In genomic region chr2:28693223-28693622, GRCh38 we compare ENCODE assay signal across 28 cellular contexts.
"Had no signal": no experiment of that assay in that cellular context is flagged by ENCODE, and none has a peak within 500 bp of the region (broad histone marks: within the 10 kb centered on the region; RNA-seq: fewer than 3 reads in every experiment).

No MANE protein-coding gene starts in this region.

- DNase-seq: activated CD4-positive, alpha-beta T cell treated with anti-CD3 and anti-CD28 coated beads for 4 hours; activated CD4-positive, alpha-beta T cell treated with anti-CD3 and anti-CD28 coated beads, Interleukin-2, amount 50 U/mL, for 4 hours; activated naive CD4-positive, alpha-beta T cell; activated T-cell treated with anti-CD3 and anti-CD28 coated beads for 4 hours; activated T-cell treated with anti-CD3 and anti-CD28 coated beads, Interleukin-2, amount 50 U/mL, for 72 hours; dermis blood vessel endothelial cell; effector CD4-positive, alpha-beta T cell; foreskin keratinocyte; kidney glomerular epithelial cell; mammary epithelial cell; midbrain; naive thymus-derived CD8-positive, alpha-beta T cell; stimulated activated CD4-positive, alpha-beta T cell treated with anti-CD3 and anti-CD28 coated beads, Interleukin-1b, Interleukin-23, amount 100 ng/mL, for 48 hours; stimulated activated CD4-positive, alpha-beta T cell treated with anti-CD3 and anti-CD28 coated beads, Interleukin-4, amount 100 ng/mL, for 4 hours; stimulated activated CD8-positive, alpha-beta memory T cell treated with anti-CD3 and anti-CD28 coated beads, Interleukin-4, amount 100 ng/mL, for 48 hours; stimulated activated naive B cell treated with anti-CD40 and anti-IgM and Interleukin-4, amounts not matched to agents 10 μg/mL and 1 μg/mL and 100 μg/mL, for 72 hours; stomach; SW 1271; T-helper 9 cell; thyroid gland had no signal

- H3K4me3 ChIP-seq: breast epithelium, esophagus muscularis mucosa, smooth muscle cell, stomach, thyroid gland had no signal

- FAIRE-seq: colon, TTC549 had no signal

- H3K36me3 ChIP-seq: breast epithelium, esophagus muscularis mucosa, neutrophil, stomach, thyroid gland had no signal

- H3K27me3 ChIP-seq: breast epithelium, esophagus muscularis mucosa, foreskin keratinocyte, neutrophil, stomach, thyroid gland had no signal

- H3K4me2 ChIP-seq: smooth muscle cell had no signal

- H3K4me1 ChIP-seq: breast epithelium, foreskin keratinocyte had no signal

- ATAC-seq: activated naive CD4-positive, alpha-beta T cell treated with anti-CD3 and anti-CD28 coated beads, Interleukin-2, amount 50 U/mL, for 72 hours; activated T-cell treated with anti-CD3 and anti-CD28 coated beads, Interleukin-2, amount 50 U/mL, for 72 hours; foreskin keratinocyte; naive thymus-derived CD8-positive, alpha-beta T cell; stimulated activated naive B cell treated with anti-CD40 and anti-IgM and Interleukin-4, amounts not matched to agents 10 μg/mL and 1 μg/mL and 100 μg/mL, for 72 hours had no signal

- H3K27ac ChIP-seq: esophagus muscularis mucosa, foreskin keratinocyte, neutrophil, thyroid gland, VCaP had no signal

- H3K9me3 ChIP-seq: breast epithelium, esophagus muscularis mucosa, neutrophil, stomach, thyroid gland had no signal
